25 cellular contexts compared by ENCODE assay signal in genomic region chr11:90646266-90646665, GRCh38.
"Had no signal": no experiment of that assay in that cellular context is flagged by ENCODE, and none has a peak within 500 bp of the region (broad histone marks: within the 10 kb centered on the region; RNA-seq: fewer than 3 reads in every experiment).

No MANE protein-coding gene starts in this region.

- ATAC-seq: esophagus mucosa, gastrocnemius medialis, heart left ventricle, left cardiac atrium, left lung, left ventricle myocardium superior, lower lobe of right lung, mucosa of descending colon had no signal

- H3K27me3 ChIP-seq: esophagus squamous epithelium, gastrocnemius medialis, heart left ventricle, hepatocyte, left lung had no signal

- H3K4me2 ChIP-seq: hepatocyte had no signal

- H3K79me2 ChIP-seq: hepatocyte had no signal

- H2AFZ ChIP-seq: hepatocyte had no signal

- H3K27ac ChIP-seq: coronary artery, dorsolateral prefrontal cortex, esophagus squamous epithelium, gastrocnemius medialis, heart left ventricle, hepatocyte, left lung, lower lobe of right lung had no signal

- H3K9me3 ChIP-seq: esophagus squamous epithelium, gastrocnemius medialis, left lung, lower lobe of right lung had no signal

- H3K36me3 ChIP-seq: esophagus squamous epithelium, gastrocnemius medialis, heart left ventricle, left lung, lower lobe of right lung had no signal

- H3K4me1 ChIP-seq: esophagus squamous epithelium, gastrocnemius medialis, heart left ventricle, left lung, lower lobe of right lung had no signal

- H3K4me3 ChIP-seq: coronary artery, dorsolateral prefrontal cortex, esophagus squamous epithelium, gastrocnemius medialis, heart left ventricle, hepatocyte, left lung, lower lobe of right lung, mucosa of descending colon had no signal

- DNase-seq: dermis blood vessel endothelial cell; dorsolateral prefrontal cortex; effector CD4-positive, alpha-beta T cell; effector memory CD4-positive, alpha-beta T cell; erythroblast; esophagus squamous epithelium; foreskin fibroblast; foreskin melanocyte; gastrocnemius medialis; heart left ventricle; hypothalamus; immature natural killer cell; islet precursor cell; kidney; left cardiac atrium; left lung; left ventricle myocardium superior; lower lobe of right lung; mesenchymal stem cell; mucosa of descending colon had no signal

- FAIRE-seq: colon, endothelial cell of umbilical vein, kidney had no signal
